In genomic region chr1:173749137-173749536, GRCh38 we compare ENCODE assay signal across 21 cellular contexts.
"Had no signal": no experiment of that assay in that cellular context is flagged by ENCODE, and none has a peak within 500 bp of the region (broad histone marks: within the 10 kb centered on the region; RNA-seq: fewer than 3 reads in every experiment).

No MANE protein-coding gene starts in this region.

- H3K4me2 ChIP-seq: hepatocyte, neural progenitor cell had no signal

- H3K27me3 ChIP-seq: hepatocyte, neural progenitor cell, sigmoid colon, testis, uterus had no signal

- H3K27ac ChIP-seq: hepatocyte, left ventricle myocardium inferior, neural progenitor cell, sigmoid colon, testis, uterus had no signal

- H3K4me1 ChIP-seq: left ventricle myocardium inferior, neural progenitor cell, sigmoid colon, testis had no signal

- H3K4me3 ChIP-seq: hepatocyte, left ventricle myocardium inferior, neural progenitor cell, sigmoid colon, testis, uterus had no signal

- DNase-seq: activated CD8-positive, alpha-beta memory T cell treated with anti-CD3 and anti-CD28 coated beads, Interleukin-2, amount 50 U/mL, for 48 hours; activated naive CD4-positive, alpha-beta T cell treated with Interleukin-2 at 50 U/mL for 16 hours; activated naive CD8-positive, alpha-beta T cell treated with anti-CD3 and anti-CD28 coated beads for 36 hours; activated T-cell treated with anti-CD3 and anti-CD28 coated beads, Interleukin-2, amount 50 U/mL, for 4 hours; amygdala; cortex of kidney; glutamatergic neuron; immature natural killer cell; left ventricle myocardium inferior; naive thymus-derived CD8-positive, alpha-beta T cell; posterior cingulate gyrus; sigmoid colon; stimulated activated CD4-positive, alpha-beta T cell treated with anti-CD3 and anti-CD28 coated beads, Interleukin-2, amount 100 ng/mL, for 48 hours; stimulated activated naive CD4-positive, alpha-beta T cell; T-helper 9 cell; testis; trophoblast cell; uterus had no signal

- H2AFZ ChIP-seq: hepatocyte, neural progenitor cell had no signal

- ATAC-seq: activated T-cell treated with anti-CD3 and anti-CD28 coated beads, Interleukin-2, amount 50 U/mL, for 4 hours; naive thymus-derived CD8-positive, alpha-beta T cell; WTC11 had no signal

- H3K9me3 ChIP-seq: left ventricle myocardium inferior, sigmoid colon, testis, uterus had no signal

- H3K9ac ChIP-seq: neural progenitor cell had no signal
